31 cellular contexts compared by ENCODE assay signal in genomic region chr5:137431051-137431450, GRCh38.
"Had no signal": no experiment of that assay in that cellular context is flagged by ENCODE, and none has a peak within 500 bp of the region (broad histone marks: within the 10 kb centered on the region; RNA-seq: fewer than 3 reads in every experiment).

No MANE protein-coding gene starts in this region.

- H3K9me3 ChIP-seq: Peyer's patch, SJSA1, SK-N-SH had no signal

- H3K4me3 ChIP-seq: K562, Peyer's patch, SJSA1 had no signal

- H3K36me3 Mint-ChIP-seq: activated naive CD4-positive, alpha-beta T cell treated with anti-CD3 and anti-CD28 coated beads, Interleukin-2, amount 50 U/mL, for 24 hours; activated naive CD8-positive, alpha-beta T cell treated with anti-CD3 and anti-CD28 coated beads, Interleukin-2, amount 10 ng/mL, durations not matched to agents 7 days and 5 days; T-cell had no signal

- H3K4me2 ChIP-seq: SK-N-SH had no signal

- H3K9me3 Mint-ChIP-seq: activated CD4-positive, alpha-beta T cell treated with anti-CD3 and anti-CD28 coated beads, Interleukin-2, amount 10 ng/mL, durations not matched to agents 24 days and 14 days; activated CD8-positive, alpha-beta T cell treated with anti-CD3 and anti-CD28 coated beads for 36 hours; activated naive CD4-positive, alpha-beta T cell treated with anti-CD3 and anti-CD28 coated beads, Interleukin-2, amount 50 U/mL, for 24 hours; activated naive CD8-positive, alpha-beta T cell treated with anti-CD3 and anti-CD28 coated beads, Interleukin-2, amount 10 ng/mL, durations not matched to agents 7 days and 5 days; activated T-helper 2 cell treated with anti-CD3 and anti-CD28 coated beads, Interferon-gamma antibody, Interleukin-2, Interleukin-4, amounts not matched to agents 10 μg/mL and 5 μg/mL and 100 μg/mL, durations not matched to agents 14 hours and 24 hours and 36 hours had no signal

- H3K4me3 Mint-ChIP-seq: activated CD4-positive, alpha-beta T cell treated with anti-CD3 and anti-CD28 coated beads, Interleukin-2, amount 10 ng/mL, durations not matched to agents 24 days and 14 days; activated CD8-positive, alpha-beta T cell treated with anti-CD3 and anti-CD28 coated beads for 36 hours; activated naive CD4-positive, alpha-beta T cell treated with anti-CD3 and anti-CD28 coated beads, Interleukin-2, amount 50 U/mL, for 24 hours; activated naive CD8-positive, alpha-beta T cell treated with anti-CD3 and anti-CD28 coated beads, Interleukin-2, amount 10 ng/mL, durations not matched to agents 7 days and 5 days; T-cell; T-helper 17 cell had no signal

- H3K27ac Mint-ChIP-seq: activated CD4-positive, alpha-beta T cell treated with anti-CD3 and anti-CD28 coated beads, Interleukin-2, amount 10 ng/mL, durations not matched to agents 24 days and 14 days; activated CD8-positive, alpha-beta T cell treated with anti-CD3 and anti-CD28 coated beads for 36 hours; activated naive CD4-positive, alpha-beta T cell treated with anti-CD3 and anti-CD28 coated beads, Interleukin-2, amount 50 U/mL, for 24 hours; activated naive CD8-positive, alpha-beta T cell treated with anti-CD3 and anti-CD28 coated beads, Interleukin-2, amount 10 ng/mL, durations not matched to agents 7 days and 5 days; activated T-helper 2 cell treated with anti-CD3 and anti-CD28 coated beads, Interferon-gamma antibody, Interleukin-2, Interleukin-4, amounts not matched to agents 10 μg/mL and 5 μg/mL and 100 μg/mL, durations not matched to agents 14 hours and 24 hours and 36 hours; T-cell; T-helper 17 cell had no signal

- H3K4me1 ChIP-seq: Peyer's patch, SJSA1 had no signal

- H3K36me3 ChIP-seq: Peyer's patch, SJSA1, WERI-Rb-1 had no signal

- H3K4me1 Mint-ChIP-seq: activated CD4-positive, alpha-beta T cell treated with anti-CD3 and anti-CD28 coated beads, Interleukin-2, amount 10 ng/mL, durations not matched to agents 24 days and 14 days; activated naive CD4-positive, alpha-beta T cell treated with anti-CD3 and anti-CD28 coated beads, Interleukin-2, amount 50 U/mL, for 24 hours; activated naive CD8-positive, alpha-beta T cell treated with anti-CD3 and anti-CD28 coated beads, Interleukin-2, amount 10 ng/mL, durations not matched to agents 7 days and 5 days; T-cell; T-helper 17 cell had no signal

- H3K27me3 Mint-ChIP-seq: activated CD4-positive, alpha-beta T cell treated with anti-CD3 and anti-CD28 coated beads, Interleukin-2, amount 10 ng/mL, durations not matched to agents 24 days and 14 days; T-helper 17 cell had no signal

- H3K9ac ChIP-seq: SK-N-SH had no signal

- FAIRE-seq: K562 had no signal

- ATAC-seq: activated CD8-positive, alpha-beta T cell treated with anti-CD3 and anti-CD28 coated beads for 36 hours; K562; PC-3; T-cell; T-helper 17 cell had no signal

- H3K27me3 ChIP-seq: Peyer's patch, SJSA1 had no signal

- H3K9me2 ChIP-seq: SK-N-SH had no signal

- H3K27ac ChIP-seq: Peyer's patch, SJSA1, WERI-Rb-1 had no signal

- DNase-seq: activated CD4-positive, alpha-beta T cell treated with anti-CD3 and anti-CD28 coated beads, Interleukin-2, amount 10 ng/mL, durations not matched to agents 24 days and 14 days; activated CD4-positive, alpha-beta T cell treated with anti-CD3 and anti-CD28 coated beads, Interleukin-2, amount 50 U/mL, for 4 hours; activated CD4-positive, CD25-positive, alpha-beta regulatory T cell; activated CD8-positive, alpha-beta T cell treated with anti-CD3 and anti-CD28 coated beads for 36 hours; activated gamma-delta T cell; activated naive CD4-positive, alpha-beta T cell treated with Interleukin-2 at 50 U/mL for 16 hours; activated naive CD8-positive, alpha-beta T cell treated with anti-CD3 and anti-CD28 coated beads, Interleukin-2, amount 10 ng/mL, durations not matched to agents 7 days and 5 days; activated T-cell treated with anti-CD3 and anti-CD28 coated beads, Interleukin-2, amount 50 U/mL, for 1 hour; amygdala; IMR-90; NCI-H1105 treated with DMSO at 0.1 percent for 48 hours; NCI-H1436; NCI-H1694; NCI-H1930; NCI-H2081 treated with DMSO at 0.1 percent for 48 hours; NCI-H226; NCI-H446 treated with DMSO at 0.1 percent for 48 hours; NCI-H524; NCI-H69; PC-3; Peyer's patch; RPMI8226; SHP77 treated with DMSO at 0.1 percent for 48 hours; SK-N-SH; T-cell; T-helper 17 cell; WERI-Rb-1 had no signal
